ENCODE assay signal across 16 cellular contexts in genomic region chr15:94359716-94360115, GRCh38.
DNase-seq lines count a peak whose midpoint lies in the region; ATAC-seq and TF ChIP-seq lines count a peak whose summit lies in the region.
"Had no signal": no experiment of that assay in that cellular context is flagged by ENCODE, and none has a peak within 500 bp of the region (broad histone marks: within the 10 kb centered on the region; RNA-seq: fewer than 3 reads in every experiment).

No MANE protein-coding gene starts in this region.

- H3K27ac Mint-ChIP-seq in activated naive CD8-positive, alpha-beta T cell treated with anti-CD3 and anti-CD28 coated beads, Interleukin-2, amount 10 ng/mL, durations not matched to agents 7 days and 5 days = peak overlapping the region; percentile 67
- no peak overlapping the region for H3K27ac Mint-ChIP-seq in activated naive CD8-positive, alpha-beta T cell treated with anti-CD3 and anti-CD28 coated beads for 36 hours
- peak overlapping the region; percentile 39 to 94 (median 88) for H3K27ac Mint-ChIP-seq in nephron
- H3K27ac Mint-ChIP-seq in stimulated activated naive B cell treated with anti-CD40 and anti-IgM and Interleukin-4, amounts not matched to agents 10 μg/mL and 1 μg/mL and 100 μg/mL, for 72 hours = peak overlapping the region; percentile 78
- H3K27ac Mint-ChIP-seq in CD14-positive monocyte = no peak overlapping the region
- H3K27ac Mint-ChIP-seq: CD8-positive, alpha-beta T cell had no signal

- no peak for DNase-seq in activated naive CD8-positive, alpha-beta T cell treated with anti-CD3 and anti-CD28 coated beads, Interleukin-2, amount 10 ng/mL, durations not matched to agents 7 days and 5 days
- no peak for DNase-seq in activated naive CD8-positive, alpha-beta T cell treated with anti-CD3 and anti-CD28 coated beads for 36 hours
- no peak for DNase-seq in left lung
- no peak for DNase-seq in stimulated activated naive B cell treated with anti-CD40 and anti-IgM and Interleukin-4, amounts not matched to agents 10 μg/mL and 1 μg/mL and 100 μg/mL, for 72 hours
- no peak for DNase-seq in DMS 273 treated with DMSO at 0.1 percent for 48 hours (lab: John Stamatoyannopoulos, UW)
- no peak for DNase-seq in esophagus squamous epithelium (lab: John Stamatoyannopoulos, UW)
- no peak for DNase-seq in CD14-positive monocyte (ENCODE audit: low spot score)
- DNase-seq: 8988T; Calu3; CD8-positive, alpha-beta T cell; DMS79; GDM1; GM23248; HCEC 1CT had no signal

- intact Hi-C loops in left lung (cut with DNase I) (no loop called here), esophagus squamous epithelium (cut with DNase I) (no loop called here), CD14-positive monocyte (cut with micrococcal nuclease) (no loop called here)

- peaks cover 11% of the 10 kb centered on the region for H3K4me1 Mint-ChIP-seq in activated naive CD8-positive, alpha-beta T cell treated with anti-CD3 and anti-CD28 coated beads, Interleukin-2, amount 10 ng/mL, durations not matched to agents 7 days and 5 days
- no peaks in the 10 kb centered on the region for H3K4me1 Mint-ChIP-seq in activated naive CD8-positive, alpha-beta T cell treated with anti-CD3 and anti-CD28 coated beads for 36 hours
- H3K4me1 Mint-ChIP-seq in nephron = peaks cover 62% of the 10 kb centered on the region
- peaks cover 2 to 14% of the 10 kb centered on the region in 2 donors for H3K4me1 Mint-ChIP-seq in stimulated activated naive B cell treated with anti-CD40 and anti-IgM and Interleukin-4, amounts not matched to agents 10 μg/mL and 1 μg/mL and 100 μg/mL, for 72 hours
- peaks cover 3% of the 10 kb centered on the region for H3K4me1 Mint-ChIP-seq in CD14-positive monocyte

- POLR2A ChIA-PET in activated naive CD8-positive, alpha-beta T cell treated with anti-CD3 and anti-CD28 coated beads, Interleukin-2, amount 10 ng/mL, durations not matched to agents 7 days and 5 days (lab: Charles Lee) = no interaction called here

- H3K27me3 Mint-ChIP-seq in activated naive CD8-positive, alpha-beta T cell treated with anti-CD3 and anti-CD28 coated beads, Interleukin-2, amount 10 ng/mL, durations not matched to agents 7 days and 5 days = no peaks in the 10 kb centered on the region
- H3K27me3 Mint-ChIP-seq in activated naive CD8-positive, alpha-beta T cell treated with anti-CD3 and anti-CD28 coated beads for 36 hours = no peaks in the 10 kb centered on the region
- H3K27me3 Mint-ChIP-seq in nephron (ENCODE audit: low read depth) (peaks cover 62% of the 10 kb centered on the region), CD14-positive monocyte (ENCODE audit: low read depth in 3 of 3) (peaks cover 0 to 1% (median 0%) of the 10 kb centered on the region in 3 donors)
- no peaks in the 10 kb centered on the region for H3K27me3 Mint-ChIP-seq in stimulated activated naive B cell treated with anti-CD40 and anti-IgM and Interleukin-4, amounts not matched to agents 10 μg/mL and 1 μg/mL and 100 μg/mL, for 72 hours

- H3K27ac ChIP-seq in left lung (peak overlapping the region; percentile 35 to 74), esophagus squamous epithelium (no peak overlapping the region)
- H3K27ac ChIP-seq: BLaER1, GM23248 had no signal

- H3K9me3 Mint-ChIP-seq in activated naive CD8-positive, alpha-beta T cell treated with anti-CD3 and anti-CD28 coated beads, Interleukin-2, amount 10 ng/mL, durations not matched to agents 7 days and 5 days = no peaks in the 10 kb centered on the region
- no peaks in the 10 kb centered on the region for H3K9me3 Mint-ChIP-seq in activated naive CD8-positive, alpha-beta T cell treated with anti-CD3 and anti-CD28 coated beads for 36 hours
- H3K9me3 Mint-ChIP-seq in nephron = no peaks in the 10 kb centered on the region
- no peaks in the 10 kb centered on the region for H3K9me3 Mint-ChIP-seq in stimulated activated naive B cell treated with anti-CD40 and anti-IgM and Interleukin-4, amounts not matched to agents 10 μg/mL and 1 μg/mL and 100 μg/mL, for 72 hours
- no peaks in the 10 kb centered on the region for H3K9me3 Mint-ChIP-seq in CD14-positive monocyte
- H3K9me3 Mint-ChIP-seq: CD8-positive, alpha-beta T cell had no signal

- 91 to 100% methylated on average over 3 of the region's 3 CpGs for WGBS in esophagus squamous epithelium, 2 donors

- H3K9me3 ChIP-seq in left lung = no peaks in the 10 kb centered on the region
- no peaks in the 10 kb centered on the region for H3K9me3 ChIP-seq in esophagus squamous epithelium
- H3K9me3 ChIP-seq: BLaER1 had no signal

- H3K4me3 Mint-ChIP-seq in activated naive CD8-positive, alpha-beta T cell treated with anti-CD3 and anti-CD28 coated beads, Interleukin-2, amount 10 ng/mL, durations not matched to agents 7 days and 5 days = no peak overlapping the region
- no peak overlapping the region for H3K4me3 Mint-ChIP-seq in activated naive CD8-positive, alpha-beta T cell treated with anti-CD3 and anti-CD28 coated beads for 36 hours
- no peak overlapping the region for H3K4me3 Mint-ChIP-seq in nephron
- H3K4me3 Mint-ChIP-seq in stimulated activated naive B cell treated with anti-CD40 and anti-IgM and Interleukin-4, amounts not matched to agents 10 μg/mL and 1 μg/mL and 100 μg/mL, for 72 hours = no peak overlapping the region
- H3K4me3 Mint-ChIP-seq in CD14-positive monocyte = no peak overlapping the region
- H3K4me3 Mint-ChIP-seq: CD8-positive, alpha-beta T cell had no signal

- H3K4me1 ChIP-seq in left lung = peaks cover 0 to 7% of the 10 kb centered on the region in 2 donors
- no peaks in the 10 kb centered on the region for H3K4me1 ChIP-seq in esophagus squamous epithelium
- H3K4me1 ChIP-seq: BLaER1 had no signal

- no peak for ATAC-seq in activated naive CD8-positive, alpha-beta T cell treated with anti-CD3 and anti-CD28 coated beads, Interleukin-2, amount 10 ng/mL, durations not matched to agents 7 days and 5 days (ENCODE audit: low read depth)
- ATAC-seq in left lung = no peak
- no peak for ATAC-seq in stimulated activated naive B cell treated with anti-CD40 and anti-IgM and Interleukin-4, amounts not matched to agents 10 μg/mL and 1 μg/mL and 100 μg/mL, for 72 hours (replicated peaks)
- ATAC-seq: CD8-positive, alpha-beta T cell had no signal

- no peak for TF ChIP-seq POLR2A in esophagus squamous epithelium (IDR thresholded peaks at IDR 0.05)

- H3K4me3 ChIP-seq in left lung = no peak overlapping the region
- H3K4me3 ChIP-seq in esophagus squamous epithelium = no peak overlapping the region
- H3K4me3 ChIP-seq: BLaER1, GM23248 had no signal

- TF ChIP-seq CTCF in left lung (IDR thresholded peaks at IDR 0.05) = no peak
- TF ChIP-seq CTCF in nephron (IDR thresholded peaks at IDR 0.05; ENCODE audit: unreplicated experiment in 3 of 3) = no peak
- TF ChIP-seq CTCF in esophagus squamous epithelium (IDR thresholded peaks at IDR 0.05) = no peak
- no peak for TF ChIP-seq CTCF in CD14-positive monocyte (IDR thresholded peaks at IDR 0.05)

- peaks cover 0 to 51% of the 10 kb centered on the region in 2 donors for H3K36me3 ChIP-seq in left lung
- H3K36me3 ChIP-seq in esophagus squamous epithelium = peaks cover 0 to 52% (median 0%) of the 10 kb centered on the region in 3 donors

- H3K36me3 Mint-ChIP-seq in activated naive CD8-positive, alpha-beta T cell treated with anti-CD3 and anti-CD28 coated beads, Interleukin-2, amount 10 ng/mL, durations not matched to agents 7 days and 5 days = peaks cover 24% of the 10 kb centered on the region
- peaks cover 7% of the 10 kb centered on the region for H3K36me3 Mint-ChIP-seq in activated naive CD8-positive, alpha-beta T cell treated with anti-CD3 and anti-CD28 coated beads for 36 hours
- H3K36me3 Mint-ChIP-seq in nephron (ENCODE audit: low read depth) (no peaks in the 10 kb centered on the region), CD14-positive monocyte (peaks cover 39 to 74% of the 10 kb centered on the region in 2 donors)
- H3K36me3 Mint-ChIP-seq in stimulated activated naive B cell treated with anti-CD40 and anti-IgM and Interleukin-4, amounts not matched to agents 10 μg/mL and 1 μg/mL and 100 μg/mL, for 72 hours = peaks cover 22 to 42% of the 10 kb centered on the region in 2 donors

- H3K27me3 ChIP-seq in left lung (no peaks in the 10 kb centered on the region), esophagus squamous epithelium (no peaks in the 10 kb centered on the region)
- H3K27me3 ChIP-seq: BLaER1 had no signal

Comparison
In these comparisons a context has a peak if more than half of its experiments do, and no peak if none do; other contexts are left out.
1. H3K27ac Mint-ChIP-seq: peak in activated naive CD8-positive, alpha-beta T cell treated with anti-CD3 and anti-CD28 coated beads, Interleukin-2, amount 10 ng/mL, durations not matched to agents 7 days and 5 days (single experiment), nephron (3 of 3) and stimulated activated naive B cell treated with anti-CD40 and anti-IgM and Interleukin-4, amounts not matched to agents 10 μg/mL and 1 μg/mL and 100 μg/mL, for 72 hours (single experiment); none in activated naive CD8-positive, alpha-beta T cell treated with anti-CD3 and anti-CD28 coated beads for 36 hours (single experiment) and CD14-positive monocyte (0 of 7).
2. H3K27ac ChIP-seq: peak in left lung (2 of 2); none in esophagus squamous epithelium (0 of 4).